In the genomic region with DNA sequence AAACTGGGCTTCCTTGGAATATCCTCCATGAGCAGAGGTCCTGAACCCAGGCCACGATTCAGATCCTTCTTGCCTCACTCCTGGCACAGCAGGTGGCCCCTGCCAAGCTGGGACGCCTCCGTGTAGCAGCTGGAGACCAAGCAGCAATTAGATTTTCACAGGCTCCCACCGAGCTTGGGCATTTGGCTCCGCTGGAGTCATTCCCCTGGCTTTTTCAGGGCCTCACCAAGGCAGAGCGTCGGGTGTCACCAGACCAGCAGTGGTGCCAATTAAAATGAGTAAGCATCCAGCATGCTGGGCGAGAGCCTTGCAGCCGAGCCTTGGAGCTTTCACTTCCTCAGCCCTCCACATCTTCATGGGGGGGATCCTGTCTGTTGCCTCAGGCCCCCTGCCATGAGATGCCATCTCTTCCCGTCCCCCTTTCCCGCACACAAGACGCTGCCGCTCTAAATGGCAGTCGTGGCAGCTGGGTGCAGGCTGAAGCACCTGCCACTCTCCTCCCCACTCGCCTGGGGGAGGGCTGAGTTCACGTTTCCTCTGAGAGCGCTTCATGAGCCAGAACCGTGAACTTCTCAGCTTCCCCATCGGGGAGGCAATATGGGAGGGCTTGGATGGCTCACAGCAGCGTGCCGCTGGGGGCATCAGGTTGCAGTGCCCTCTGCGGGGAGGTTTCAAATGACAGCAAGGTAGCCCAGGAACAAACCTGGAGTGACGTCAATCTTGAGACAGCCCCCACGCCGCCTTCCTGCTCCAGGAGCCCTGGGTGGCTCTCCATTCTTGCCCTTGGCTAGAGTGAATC, we compare ENCODE assay signal across 8 cellular contexts.
DNase-seq lines count a peak whose midpoint lies in the region; ATAC-seq, FAIRE-seq and TF ChIP-seq lines count a peak whose summit lies in the region.

No MANE protein-coding gene starts in this region.

- ATAC-seq in GM18858 (IDR thresholded peaks at IDR 0.05; ENCODE audit: unreplicated experiment) (peak; percentile 52), HG02981 (IDR thresholded peaks at IDR 0.05; ENCODE audit: unreplicated experiment) (peak; percentile 64)

- in situ Hi-C loops in KBM-7 (cut with MboI; ENCODE audit: low pct_unique_long_range_greater_than_20kb, low sequenced_read_pairs) = no loop called here

- no peak for FAIRE-seq in D721Med (lab: Jason Lieb, UNC)

- DNase-seq in NCI-H2196 (lab: John Stamatoyannopoulos, UW; ENCODE audit: unreplicated experiment) (peak; percentile 90), glomerular visceral epithelial cell (ENCODE audit: extremely low spot score) (peak; percentile 67), retina (peak; percentile 64), D721Med (ENCODE audit: insufficient read length, low spot score) (no peak), KBM-7 (no peak)
- peak; percentile 59 for DNase-seq in activated CD8-positive, alpha-beta memory T cell treated with anti-CD3 and anti-CD28 coated beads, Interleukin-2, amount 50 U/mL, for 1 hour (ENCODE audit: extremely low read depth)

- TF ChIP-seq CTCF in D721Med (IDR thresholded peaks at IDR 0.05; ENCODE audit: insufficient read depth, missing control alignments) = no peak

Comparison
In these comparisons a context has a peak if more than half of its experiments do, and no peak if none do; other contexts are left out.
1. DNase-seq: peak in NCI-H2196 (single experiment), activated CD8-positive, alpha-beta memory T cell treated with anti-CD3 and anti-CD28 coated beads, Interleukin-2, amount 50 U/mL, for 1 hour (single experiment), glomerular visceral epithelial cell (single experiment) and retina (single experiment); none in D721Med (single experiment) and KBM-7 (single experiment).